In the genomic region with DNA sequence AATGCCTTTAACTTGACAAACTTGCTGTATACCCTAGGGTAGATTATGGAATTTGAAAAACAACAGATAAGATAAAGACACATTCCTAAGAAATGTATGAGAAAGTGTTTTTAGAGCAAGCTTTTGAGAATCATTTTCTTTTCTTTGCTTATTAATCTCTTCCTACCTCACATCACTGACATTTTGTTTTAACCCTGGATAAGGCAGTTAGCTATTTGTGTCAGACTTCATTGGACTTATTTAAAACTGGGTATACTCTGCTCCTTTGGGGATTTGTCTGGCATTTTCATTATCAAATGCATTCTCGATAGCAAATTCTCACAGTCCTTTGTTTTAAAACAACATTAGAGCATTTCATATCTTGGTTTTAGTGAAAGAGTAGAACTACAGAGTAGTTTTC, we compare ENCODE assay signal across 26 cellular contexts. TPM values are rescaled to one million over a fixed set of nuclear protein-coding genes. Genes with fewer than 3 reads are reported as not detected.
DNase-seq lines count a peak whose midpoint lies in the region; ATAC-seq, FAIRE-seq and TF ChIP-seq lines count a peak whose summit lies in the region.
"Had no signal": no experiment of that assay in that cellular context is flagged by ENCODE, and none has a peak within 500 bp of the region (broad histone marks: within the 10 kb centered on the region; RNA-seq: fewer than 3 reads in every experiment).

No MANE protein-coding gene starts in this region.

- H3K9me3 Mint-ChIP-seq in stimulated activated effector memory CD8-positive, alpha-beta T cell treated with anti-CD3 and anti-CD28 coated beads, Interleukin-12 subunit alpha, Interleukin-12 subunit beta, amount 100 ng/mL, for 72 hours: no peaks in the 10 kb centered on the region
- no peaks in the 10 kb centered on the region for H3K9me3 Mint-ChIP-seq in activated CD4-positive, alpha-beta memory T cell treated with anti-CD3 and anti-CD28 coated beads for 36 hours
- H3K9me3 Mint-ChIP-seq: immature natural killer cell had no signal

- peaks cover 13% of the 10 kb centered on the region for H3K36me3 Mint-ChIP-seq in stimulated activated effector memory CD8-positive, alpha-beta T cell treated with anti-CD3 and anti-CD28 coated beads, Interleukin-12 subunit alpha, Interleukin-12 subunit beta, amount 100 ng/mL, for 72 hours
- peaks cover 9% of the 10 kb centered on the region for H3K36me3 Mint-ChIP-seq in activated CD4-positive, alpha-beta memory T cell treated with anti-CD3 and anti-CD28 coated beads for 36 hours

- ATAC-seq in stimulated activated effector memory CD8-positive, alpha-beta T cell treated with anti-CD3 and anti-CD28 coated beads, Interleukin-12 subunit alpha, Interleukin-12 subunit beta, amount 100 ng/mL, for 72 hours: no peak
- no peak for ATAC-seq in HG03378 (IDR thresholded peaks at IDR 0.05; ENCODE audit: unreplicated experiment)
- ATAC-seq in HG02981 (IDR thresholded peaks at IDR 0.05; ENCODE audit: unreplicated experiment): no peak
- ATAC-seq in HG02884 (IDR thresholded peaks at IDR 0.05; ENCODE audit: unreplicated experiment): no peak
- ATAC-seq: foreskin keratinocyte, GM23338, left lung had no signal

- intact Hi-C loops in activated CD4-positive, alpha-beta memory T cell treated with anti-CD3 and anti-CD28 coated beads for 36 hours (cut with micrococcal nuclease): no loop called here

- no peak for DNase-seq in GM18507 (ENCODE audit: extremely low spot score, insufficient read length, low read depth)
- DNase-seq in adipocyte (ENCODE audit: low read depth): no peak
- DNase-seq in fibroblast of pulmonary artery (ENCODE audit: low read depth): peak; percentile 33
- DNase-seq in stimulated activated effector memory CD8-positive, alpha-beta T cell treated with anti-CD3 and anti-CD28 coated beads, Interleukin-12 subunit alpha, Interleukin-12 subunit beta, amount 100 ng/mL, for 72 hours (ENCODE audit: low spot score in 2 of 2): no peak
- no peak for DNase-seq in activated CD4-positive, alpha-beta memory T cell treated with anti-CD3 and anti-CD28 coated beads for 36 hours
- DNase-seq: activated CD4-positive, alpha-beta T cell treated with anti-CD3 and anti-CD28 coated beads, Interleukin-2, amount 50 U/mL, for 1 hour; adrenal gland; caudate nucleus; dorsolateral prefrontal cortex; foreskin keratinocyte; immature natural killer cell; left lung; NCI-H1105; NCI-H2081; NCI-H446; NK-92 treated with Interleukin-12 subunit alpha and Interleukin-12 subunit beta, amount 100 ng/mL, for 24 hours; SHP77 treated with DMSO at 0.1 percent for 48 hours; stimulated activated CD4-positive, alpha-beta T cell treated with anti-CD3 and anti-CD28 coated beads, Interleukin-2, amount 100 ng/mL, for 24 hours; stimulated activated naive CD4-positive, alpha-beta T cell treated with Interleukin-2 at 50 U/mL for 16 hours had no signal

- POLR2A ChIA-PET in activated CD4-positive, alpha-beta memory T cell treated with anti-CD3 and anti-CD28 coated beads for 36 hours (lab: Charles Lee): no interaction called here

- H3K27ac Mint-ChIP-seq in stimulated activated effector memory CD8-positive, alpha-beta T cell treated with anti-CD3 and anti-CD28 coated beads, Interleukin-12 subunit alpha, Interleukin-12 subunit beta, amount 100 ng/mL, for 72 hours: peak overlapping the region; percentile 24
- no peak overlapping the region for H3K27ac Mint-ChIP-seq in activated CD4-positive, alpha-beta memory T cell treated with anti-CD3 and anti-CD28 coated beads for 36 hours
- H3K27ac Mint-ChIP-seq: GM23338, neural progenitor cell had no signal

- CTCF ChIA-PET in activated CD4-positive, alpha-beta memory T cell treated with anti-CD3 and anti-CD28 coated beads for 36 hours (lab: Charles Lee): interaction anchor here (1.0 to 1.6 kb wide), 2 partner anchors 10 to 90 kb away, joined by 3 to 4 read pairs; no protein-coding TSS in a partner anchor

- peak; percentile 9 for FAIRE-seq in GM18507 (lab: Jason Lieb, UNC)

- peaks cover 33% of the 10 kb centered on the region for H3K4me1 ChIP-seq in adipocyte (ENCODE audit: control insufficient read depth, insufficient read depth, low read length)
- H3K4me1 ChIP-seq: foreskin keratinocyte, neural progenitor cell, prostate gland had no signal

- TF ChIP-seq CTCF in fibroblast of pulmonary artery (IDR thresholded peaks at IDR 0.05; ENCODE audit: low read length, missing control alignments): no peak

- H3K4me3 ChIP-seq in adipocyte (ENCODE audit: low read length): peak overlapping the region; percentile 32
- H3K4me3 ChIP-seq in fibroblast of pulmonary artery (replicated peaks; ENCODE audit: low read depth, low read length): peak overlapping the region; percentile 21
- H3K4me3 ChIP-seq: adrenal gland, dorsolateral prefrontal cortex, GM23338, left lung, neural progenitor cell, prostate gland, tibial nerve had no signal

- H3K36me3 ChIP-seq in adipocyte (ENCODE audit: control insufficient read depth, insufficient read depth, low read length, severe bottlenecking): no peaks in the 10 kb centered on the region
- H3K36me3 ChIP-seq: adrenal gland, left lung, neural progenitor cell, prostate gland had no signal

- H3K4me3 Mint-ChIP-seq in stimulated activated effector memory CD8-positive, alpha-beta T cell treated with anti-CD3 and anti-CD28 coated beads, Interleukin-12 subunit alpha, Interleukin-12 subunit beta, amount 100 ng/mL, for 72 hours: no peak overlapping the region
- H3K4me3 Mint-ChIP-seq in activated CD4-positive, alpha-beta memory T cell treated with anti-CD3 and anti-CD28 coated beads for 36 hours: no peak overlapping the region
- H3K4me3 Mint-ChIP-seq: GM23338, immature natural killer cell, neural progenitor cell had no signal

- H3K4me1 Mint-ChIP-seq in stimulated activated effector memory CD8-positive, alpha-beta T cell treated with anti-CD3 and anti-CD28 coated beads, Interleukin-12 subunit alpha, Interleukin-12 subunit beta, amount 100 ng/mL, for 72 hours: peaks cover 62% of the 10 kb centered on the region
- H3K4me1 Mint-ChIP-seq in activated CD4-positive, alpha-beta memory T cell treated with anti-CD3 and anti-CD28 coated beads for 36 hours (ENCODE audit: low read depth): peaks cover 69% of the 10 kb centered on the region
- H3K4me1 Mint-ChIP-seq: neural progenitor cell had no signal

- no peaks in the 10 kb centered on the region for H3K9me3 ChIP-seq in adipocyte (ENCODE audit: control insufficient read depth, low read length)
- H3K9me3 ChIP-seq: adrenal gland, left lung, prostate gland, tibial nerve had no signal

- no peaks in the 10 kb centered on the region for H3K27me3 Mint-ChIP-seq in activated CD4-positive, alpha-beta memory T cell treated with anti-CD3 and anti-CD28 coated beads for 36 hours

- H3K9ac ChIP-seq in adipocyte (ENCODE audit: low read length): peak overlapping the region; percentile 41
- H3K9ac ChIP-seq: neural progenitor cell had no signal

- H3K27me3 ChIP-seq in adipocyte (replicated peaks; ENCODE audit: control insufficient read depth, insufficient read depth, low read length): no peaks in the 10 kb centered on the region
- H3K27me3 ChIP-seq: adrenal gland, dorsolateral prefrontal cortex, foreskin keratinocyte, left lung, neural progenitor cell, tibial nerve had no signal

RNA-seq across cellular contexts. Expression of a gene that starts 17.2 kb away (rescaled TPM):
- 10 to 100 TPM; 67.4 to 69.8 TPM for total RNA-seq in activated CD4-positive, alpha-beta memory T cell treated with anti-CD3 and anti-CD28 coated beads for 36 hours
